Comparison of ENCODE assay signal across 1 cellular context in the genomic region with DNA sequence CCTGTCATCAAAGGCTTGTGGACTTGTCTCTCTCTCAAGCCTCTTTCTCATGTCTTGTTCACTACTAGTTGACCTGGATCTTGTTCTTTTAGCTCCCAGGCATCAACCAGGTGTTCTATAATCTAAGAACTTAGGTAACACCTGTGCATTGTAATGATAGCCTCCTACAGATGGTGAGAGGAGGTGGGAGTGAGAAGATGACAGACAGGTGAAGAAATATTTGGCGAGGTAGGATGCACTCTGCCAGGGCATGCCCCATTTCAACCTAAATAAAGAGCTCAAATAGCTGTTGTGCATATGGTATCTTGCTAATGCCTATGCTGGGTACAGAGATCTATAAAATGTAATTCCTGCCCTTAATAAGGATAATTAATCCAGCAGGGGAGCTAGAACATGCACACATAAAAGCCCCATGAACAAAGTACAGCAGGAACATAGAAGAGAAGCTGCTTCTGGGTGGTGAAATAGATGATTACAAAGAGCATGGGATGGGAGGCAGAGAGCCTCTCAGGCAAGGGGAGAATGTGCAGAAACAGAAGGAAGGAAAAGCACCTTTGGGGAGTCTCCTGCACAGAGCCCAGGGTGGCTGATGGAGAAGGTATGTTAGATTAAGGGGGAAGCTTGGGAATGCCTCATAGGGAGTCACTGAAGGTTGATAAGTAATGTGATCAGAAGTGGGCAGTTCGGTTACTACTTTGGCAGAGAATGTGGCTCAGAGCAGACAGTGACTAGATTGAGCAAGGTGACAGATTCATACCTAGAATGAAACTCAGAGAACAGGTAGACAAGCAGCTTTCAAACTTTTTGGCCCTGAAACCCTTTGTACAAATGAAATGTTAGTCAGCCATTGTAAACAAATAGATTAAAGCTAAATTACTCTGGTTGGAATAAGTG.
TF ChIP-seq lines count a peak whose summit lies in the region.

No MANE protein-coding gene starts in this region.

TF ChIP-seq in A549, 52 proteins besides CTCF, POLR2A, EP300 and RAD21 (continued from another document):
- no peak for TF ChIP-seq ELK1 (IDR thresholded peaks at IDR 0.05; ENCODE audit: low read depth, low read length)
- TF ChIP-seq ATOH8 (CRISPR knock-in tag; IDR thresholded peaks at IDR 0.05; ENCODE audit: low read depth) = no peak
- TF ChIP-seq GATA3 (IDR thresholded peaks at IDR 0.05; ENCODE audit: borderline replicate concordance) = no peak
- TF ChIP-seq ZC3H11A (IDR thresholded peaks at IDR 0.05) = no peak
- no peak for TF ChIP-seq ESRRA (IDR thresholded peaks at IDR 0.05; ENCODE audit: borderline replicate concordance, low read length)
- TF ChIP-seq PHF8 (IDR thresholded peaks at IDR 0.05; ENCODE audit: borderline replicate concordance, low read depth) = no peak
- no peak for TF ChIP-seq RCOR1 (IDR thresholded peaks at IDR 0.05; ENCODE audit: low read depth, low read length)
- TF ChIP-seq CBX2 (IDR thresholded peaks at IDR 0.05; ENCODE audit: borderline replicate concordance, low read depth) = no peak
- TF ChIP-seq HEYL (CRISPR knock-in tag; IDR thresholded peaks at IDR 0.05) = no peak
- TF ChIP-seq HDAC2 (IDR thresholded peaks at IDR 0.05) = no peak
